21 cellular contexts compared by ENCODE assay signal in genomic region chr3:51282931-51283330, GRCh38.
A peak's percentile ranks its signal among the peaks of the same experiment; 100 is the strongest.
DNase-seq lines count a peak whose midpoint lies in the region; ATAC-seq, FAIRE-seq and TF ChIP-seq lines count a peak whose summit lies in the region.
"Had no signal": no experiment of that assay in that cellular context is flagged by ENCODE, and none has a peak within 500 bp of the region (broad histone marks: within the 10 kb centered on the region; RNA-seq: fewer than 3 reads in every experiment).

No MANE protein-coding gene starts in this region.

- dilution Hi-C loops in IMR-90 (cut with HindIII; ENCODE audit: low sequenced_read_pairs, unreplicated experiment): no loop called here
- dilution Hi-C loops in mammary epithelial cell (cut with HindIII; ENCODE audit: low sequenced_read_pairs): no loop called here

- no peak overlapping the region for H2AK5ac ChIP-seq in IMR-90 (ENCODE audit: low read depth, low read length)

- H4K91ac ChIP-seq in IMR-90 (ENCODE audit: insufficient read depth, low read depth, low read length): no peak overlapping the region

- H3K4ac ChIP-seq in IMR-90 (ENCODE audit: low read depth, low read length): no peak overlapping the region

- no peak overlapping the region for H2AK9ac ChIP-seq in IMR-90 (replicated peaks; ENCODE audit: low read depth, low read length, poor library complexity)

- FAIRE-seq in GM12892 (lab: Jason Lieb, UNC): no peak
- FAIRE-seq: endothelial cell of umbilical vein, H1 had no signal

- H3K27me3 ChIP-seq in IMR-90 (ENCODE audit: control insufficient read depth, insufficient read depth, low read length) (no peaks in the 10 kb centered on the region), mammary epithelial cell (ENCODE audit: insufficient read depth, low read length) (no peaks in the 10 kb centered on the region), dorsolateral prefrontal cortex (no peaks in the 10 kb centered on the region)
- H3K27me3 ChIP-seq: colonic mucosa had no signal

- no peak overlapping the region for H3K4me3 ChIP-seq in AG09309 (ENCODE audit: control insufficient read depth, low read depth, low read length)
- no peak overlapping the region for H3K4me3 ChIP-seq in IMR-90 (ENCODE audit: insufficient read depth, low read depth, low read length)
- peak overlapping the region in 2 of 3 experiments; percentile 12 to 21 for H3K4me3 ChIP-seq in mammary epithelial cell (replicated peaks in 1 of 3; ENCODE audit: insufficient read depth in 1 of 3, low read depth in 2 of 3, low read length in 3 of 3)
- no peak overlapping the region for H3K4me3 ChIP-seq in dorsolateral prefrontal cortex
- H3K4me3 ChIP-seq: colonic mucosa had no signal

- intact Hi-C loops in IMR-90 (cut with micrococcal nuclease): no loop called here
- intact Hi-C loops in mammary epithelial cell (cut with micrococcal nuclease): no loop called here
- intact Hi-C loops in dorsolateral prefrontal cortex (cut with DNase I): no loop called here

- H4K20me1 ChIP-seq in IMR-90 (ENCODE audit: insufficient read depth, low read length) (no peaks in the 10 kb centered on the region), mammary epithelial cell (ENCODE audit: insufficient read depth, low read length) (no peaks in the 10 kb centered on the region)

- TF ChIP-seq CTCF in AG09309 (IDR thresholded peaks at IDR 0.05; ENCODE audit: control insufficient read depth, insufficient read depth, low read depth, low read length, missing control alignments): no peak
- no peak for TF ChIP-seq CTCF in IMR-90 (conservative IDR thresholded peaks at IDR 0.05; ENCODE audit: low read depth, low read length)
- no peak for TF ChIP-seq CTCF in mammary epithelial cell (conservative IDR thresholded peaks at IDR 0.05 in 1 of 2, IDR thresholded peaks at IDR 0.05 in 1 of 2; ENCODE audit: extremely low read depth in 1 of 2, insufficient read depth in 1 of 2, low read depth in 1 of 2, low read length in 2 of 2)
- no peak for TF ChIP-seq CTCF in dorsolateral prefrontal cortex (IDR thresholded peaks at IDR 0.05 in 54 of 56, conservative IDR thresholded peaks at IDR 0.05 in 2 of 56; ENCODE audit: low read depth in 1 of 56, partially characterized antibody in 56 of 56)

- no peaks in the 10 kb centered on the region for H3K36me3 ChIP-seq in IMR-90 (ENCODE audit: control insufficient read depth, insufficient read depth, low read length)
- no peaks in the 10 kb centered on the region for H3K36me3 ChIP-seq in mammary epithelial cell (ENCODE audit: insufficient read depth, low read length)
- H3K36me3 ChIP-seq: colonic mucosa had no signal

- no TSS peak for BruUV-seq in IMR-90 (replicated peaks; lab: Mats Ljungman, UMichigan)
- BruUV-seq in mammary epithelial cell (replicated peaks; lab: Mats Ljungman, UMichigan): TSS peak; percentile 61

- H4K5ac ChIP-seq in IMR-90 (ENCODE audit: low read depth, low read length): no peak overlapping the region

- WGBS in IMR-90 (ENCODE audit: extremely low coverage in 2 of 2, insufficient read length in 1 of 2), 2 experiments: no CpG with 5 or more reads among the region's 1 CpG
- WGBS in mammary epithelial cell (ENCODE audit: low coverage, missing lambda C conversion rate): 0% methylated on average over 1 of the region's 1 CpG

- in situ Hi-C loops in IMR-90 (cut with MboI; ENCODE audit: low sequenced_read_pairs) (no loop called here), mammary epithelial cell (cut with MboI; ENCODE audit: low sequenced_read_pairs in 2 of 2) (no loop called here)

- no peak overlapping the region for H4K8ac ChIP-seq in IMR-90 (ENCODE audit: low read depth in 2 of 2, low read length in 2 of 2)

- H2BK20ac ChIP-seq in IMR-90 (ENCODE audit: low read depth, low read length): no peak overlapping the region

- TF ChIP-seq POLR2A in IMR-90 (IDR thresholded peaks at IDR 0.05; ENCODE audit: low read depth, low read length) (no peak), GM12892 (IDR thresholded peaks at IDR 0.05; ENCODE audit: low read depth, low read length) (no peak)

- CTCF ChIA-PET in IMR-90 (lab: Yijun Ruan, JAX): interaction anchor here (1.0 to 1.1 kb wide), 2 partner anchors 28 to 34 kb away, joined by 3 to 4 read pairs; no protein-coding TSS in a partner anchor
- CTCF ChIA-PET in mammary epithelial cell (lab: Charles Lee; ENCODE audit: low non-redundant PET): interaction anchor here (0.6 kb wide), 2 partner anchors 311 to 653 kb away, joined by 3 to 4 read pairs; no protein-coding TSS in a partner anchor

- no peak for TF ChIP-seq RAD21 in IMR-90 (IDR thresholded peaks at IDR 0.05; ENCODE audit: low read length)

- no peak overlapping the region for H3K14ac ChIP-seq in IMR-90 (replicated peaks; ENCODE audit: low read depth, low read length)

- H3K23ac ChIP-seq in IMR-90 (ENCODE audit: low read depth, low read length): no peak overlapping the region

- H3K9ac ChIP-seq in IMR-90 (ENCODE audit: low read depth, low read length): no peak overlapping the region
- peak overlapping the region; percentile 84 for H3K9ac ChIP-seq in mammary epithelial cell (ENCODE audit: insufficient read depth, low read length)

- POLR2A ChIA-PET in IMR-90 (lab: Charles Lee; ENCODE audit: unreplicated experiment): no interaction called here

- H2AFZ ChIP-seq in IMR-90 (replicated peaks; ENCODE audit: low read length, poor library complexity) (no peak overlapping the region), mammary epithelial cell (ENCODE audit: low read depth, low read length) (peak overlapping the region; percentile 71)

- no peak overlapping the region for H2BK15ac ChIP-seq in IMR-90 (ENCODE audit: low read depth, low read length)

- H2BK120ac ChIP-seq in IMR-90 (ENCODE audit: low read depth, low read length): no peak overlapping the region

- H3K4me1 ChIP-seq in IMR-90 (ENCODE audit: control insufficient read depth, insufficient read depth, low read length) (no peaks in the 10 kb centered on the region; the same call in 1 of the 2 replicates), mammary epithelial cell (ENCODE audit: insufficient read depth, low read length) (peaks cover 14% of the 10 kb centered on the region)
- H3K4me1 ChIP-seq: colonic mucosa had no signal

- H3K18ac ChIP-seq in IMR-90 (ENCODE audit: low read depth, low read length): no peak overlapping the region

- H3K56ac ChIP-seq in IMR-90 (ENCODE audit: extremely low read depth, insufficient read depth, low read length): no peak overlapping the region

- no peak overlapping the region for H3K27ac ChIP-seq in IMR-90 (ENCODE audit: insufficient read depth, low read length)
- peak overlapping the region; percentile 86 for H3K27ac ChIP-seq in mammary epithelial cell (ENCODE audit: insufficient read depth, low read depth, low read length)
- no peak overlapping the region for H3K27ac ChIP-seq in caudate nucleus (ENCODE audit: low read depth, low read length)
- no peak overlapping the region for H3K27ac ChIP-seq in dorsolateral prefrontal cortex
- H3K27ac ChIP-seq: colonic mucosa, VCaP had no signal

- no peak overlapping the region for H2BK5ac ChIP-seq in IMR-90 (ENCODE audit: low read depth, low read length, poor library complexity, severe bottlenecking)

- H3K9me3 ChIP-seq in IMR-90 (ENCODE audit: control insufficient read depth, insufficient read depth, low read length) (peaks cover 3% of the 10 kb centered on the region; the same call in 1 of the 2 replicates), mammary epithelial cell (replicated peaks; ENCODE audit: insufficient read depth, low read length) (no peaks in the 10 kb centered on the region)
- H3K9me3 ChIP-seq: colonic mucosa had no signal

- peak; percentile 76 for ATAC-seq in IMR-90 (ENCODE audit: low read depth)
- ATAC-seq: left lobe of liver had no signal

- H3K4me2 ChIP-seq in IMR-90 (ENCODE audit: low read depth, low read length) (peak overlapping the region; percentile 36; the same call in 1 of the 2 replicates), mammary epithelial cell (ENCODE audit: insufficient read depth, low read depth, low read length) (peak overlapping the region; percentile 85)

- H3K79me1 ChIP-seq in IMR-90 (ENCODE audit: low read depth in 1 of 2, low read length in 2 of 2): no peaks in the 10 kb centered on the region

- DNase-seq in AG09309 (ENCODE audit: low read depth) (peak; percentile 2), IMR-90 (peak; percentile 74), mammary epithelial cell (peak; percentile 70), iris pigment epithelial cell (ENCODE audit: low read depth) (peak; percentile 32), SKM-1 (lab: John Stamatoyannopoulos, UW; ENCODE audit: unreplicated experiment) (no peak), caudate nucleus (lab: John Stamatoyannopoulos, UW) (no peak), dorsolateral prefrontal cortex (no peak), GM12892 (ENCODE audit: insufficient read length) (no peak)
- DNase-seq: ACHN; activated CD4-positive, alpha-beta T cell treated with anti-CD3 and anti-CD28 coated beads, Interleukin-2, amount 50 U/mL, for 48 hours; activated gamma-delta T cell treated with Interleukin-2 at 50 U/mL for 16 hours; colonic mucosa; DMS79 treated with DMSO at 0.1 percent for 48 hours; NCI-H1436 treated with DMSO at 0.1 percent for 48 hours; NCI-H2171; NCI-H69; Right ventricle myocardium superior had no signal

- H3K79me2 ChIP-seq in mammary epithelial cell (ENCODE audit: insufficient read depth, low read length): no peaks in the 10 kb centered on the region

- no peaks in the 10 kb centered on the region for H3K9me1 ChIP-seq in IMR-90 (ENCODE audit: insufficient read depth, low read length)

TF ChIP-seq in IMR-90, 13 proteins besides CTCF, POLR2A, EP300 and RAD21 (continues in another document):
- TF ChIP-seq CEBPB (IDR thresholded peaks at IDR 0.05; ENCODE audit: low read depth, low read length): no peak
- no peak for TF ChIP-seq ELK1 (IDR thresholded peaks at IDR 0.05; ENCODE audit: borderline replicate concordance, low read depth, low read length)
- no peak for TF ChIP-seq MAFK (IDR thresholded peaks at IDR 0.05; ENCODE audit: low read depth, low read length)
- TF ChIP-seq FOS (IDR thresholded peaks at IDR 0.05; ENCODE audit: low read depth, low read length): peak; percentile 44; the same call in 1 of the 2 replicates
- no peak for TF ChIP-seq CHD1 (IDR thresholded peaks at IDR 0.05; ENCODE audit: low read depth, low read length)
- TF ChIP-seq RFX5 (IDR thresholded peaks at IDR 0.05; ENCODE audit: low read depth, low read length): no peak; the same call in 1 of the 2 replicates

Comparison
In these comparisons a context has a peak if more than half of its experiments do, and no peak if none do; other contexts are left out.
1. DNase-seq: peak in AG09309 (single experiment), IMR-90 (single experiment), mammary epithelial cell (single experiment) and iris pigment epithelial cell (single experiment); none in SKM-1 (single experiment), caudate nucleus (0 of 61), dorsolateral prefrontal cortex (0 of 10) and GM12892 (single experiment).
2. H3K4me3 ChIP-seq: peak in mammary epithelial cell (2 of 3); none in AG09309 (single experiment), IMR-90 (single experiment) and dorsolateral prefrontal cortex (0 of 59).